Comparison of ENCODE assay signal across 19 cellular contexts in the genomic region with DNA sequence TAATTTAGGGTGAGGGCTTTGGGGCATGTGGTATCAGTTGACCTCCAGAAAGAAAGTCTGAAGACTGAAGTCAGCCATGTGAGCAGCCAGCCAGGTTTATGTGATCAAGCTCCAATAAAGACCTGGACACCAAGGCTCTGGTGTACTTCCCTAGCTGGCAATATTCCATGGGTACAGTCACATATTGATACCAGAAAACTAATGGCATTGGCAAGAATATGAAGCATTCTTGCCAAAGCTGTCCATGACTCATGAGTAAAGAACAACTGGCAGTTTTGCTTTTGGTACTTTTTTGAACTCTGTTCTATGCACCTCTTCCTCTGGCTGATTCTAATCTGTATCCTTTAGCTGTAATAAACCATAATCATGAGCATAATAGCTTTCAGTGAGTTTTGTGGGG.
DNase-seq lines count a peak whose midpoint lies in the region; ATAC-seq and TF ChIP-seq lines count a peak whose summit lies in the region.
"Had no signal": no experiment of that assay in that cellular context is flagged by ENCODE, and none has a peak within 500 bp of the region (broad histone marks: within the 10 kb centered on the region; RNA-seq: fewer than 3 reads in every experiment).

No MANE protein-coding gene starts in this region.

- no peaks in the 10 kb centered on the region for H3K9me3 ChIP-seq in RWPE2 (ENCODE audit: severe bottlenecking)
- H3K9me3 ChIP-seq in skeletal muscle satellite cell (replicated peaks; ENCODE audit: low read length) = no peaks in the 10 kb centered on the region
- no peaks in the 10 kb centered on the region for H3K9me3 ChIP-seq in esophagus squamous epithelium
- H3K9me3 ChIP-seq: transverse colon had no signal

- H3K9me3 Mint-ChIP-seq in HFFc6 = peaks cover 5% of the 10 kb centered on the region; the same call in 1 of the 2 replicates

- H3K4me1 ChIP-seq in RWPE2 (ENCODE audit: insufficient read depth, poor library complexity, severe bottlenecking) (no peaks in the 10 kb centered on the region), skeletal muscle satellite cell (ENCODE audit: control insufficient read depth, insufficient read depth, low read length) (peaks cover 16% of the 10 kb centered on the region), esophagus squamous epithelium (peaks cover 0 to 24% (median 12%) of the 10 kb centered on the region in 3 donors)
- H3K4me1 ChIP-seq: right atrium auricular region, transverse colon had no signal

- TF ChIP-seq CTCF in HFFc6 (IDR thresholded peaks at IDR 0.05) (no peak), RWPE2 (IDR thresholded peaks at IDR 0.05; ENCODE audit: poor library complexity, severe bottlenecking) (no peak), fibroblast of mammary gland (conservative IDR thresholded peaks at IDR 0.05; ENCODE audit: control insufficient read depth, insufficient read depth, low read depth, low read length) (no peak), esophagus squamous epithelium (IDR thresholded peaks at IDR 0.05) (no peak)

- H3K27ac ChIP-seq in RWPE2 (ENCODE audit: poor library complexity, severe bottlenecking) (no peak overlapping the region), esophagus squamous epithelium (peak overlapping the region in 2 of 4 donors; percentile 30)
- H3K27ac ChIP-seq: right atrium auricular region, transverse colon had no signal

- no peak overlapping the region for H3K27ac Mint-ChIP-seq in HFFc6
- H3K27ac Mint-ChIP-seq: activated naive CD4-positive, alpha-beta T cell treated with anti-CD3 and anti-CD28 coated beads, Interleukin-2, amount 50 U/mL, for 24 hours; CD4-positive, alpha-beta memory T cell; nephron progenitor cell had no signal

- H3K36me3 ChIP-seq in RWPE2 (ENCODE audit: low read depth) = no peaks in the 10 kb centered on the region
- no peaks in the 10 kb centered on the region for H3K36me3 ChIP-seq in skeletal muscle satellite cell (ENCODE audit: insufficient read depth, low read length)
- H3K36me3 ChIP-seq in esophagus squamous epithelium = no peaks in the 10 kb centered on the region
- H3K36me3 ChIP-seq: right atrium auricular region, transverse colon had no signal

- no peak for TF ChIP-seq POLR2A in esophagus squamous epithelium (IDR thresholded peaks at IDR 0.05)

- H3K4me1 Mint-ChIP-seq in HFFc6 (ENCODE audit: low read depth) = no peaks in the 10 kb centered on the region
- H3K4me1 Mint-ChIP-seq: activated naive CD4-positive, alpha-beta T cell treated with anti-CD3 and anti-CD28 coated beads, Interleukin-2, amount 50 U/mL, for 24 hours; CD4-positive, alpha-beta memory T cell; nephron progenitor cell had no signal

- no peak overlapping the region for H3K4me3 ChIP-seq in RWPE2 (ENCODE audit: severe bottlenecking)
- no peak overlapping the region for H3K4me3 ChIP-seq in fibroblast of mammary gland (ENCODE audit: control insufficient read depth, low read depth, low read length)
- no peak overlapping the region for H3K4me3 ChIP-seq in skeletal muscle satellite cell (ENCODE audit: low read length)
- H3K4me3 ChIP-seq in esophagus squamous epithelium = no peak overlapping the region
- H3K4me3 ChIP-seq: lung, right atrium auricular region, transverse colon had no signal

- H3K9ac ChIP-seq in skeletal muscle satellite cell (ENCODE audit: low read depth, low read length) = no peak overlapping the region

- peak overlapping the region; percentile 39 for H3K4me2 ChIP-seq in skeletal muscle satellite cell (ENCODE audit: low read length)

- no peak overlapping the region for H3K4me3 Mint-ChIP-seq in HFFc6
- H3K4me3 Mint-ChIP-seq: activated naive CD4-positive, alpha-beta T cell treated with anti-CD3 and anti-CD28 coated beads, Interleukin-2, amount 50 U/mL, for 24 hours; CD4-positive, alpha-beta memory T cell; nephron progenitor cell had no signal

- ATAC-seq in RWPE2 (ENCODE audit: low read depth) (peak; percentile 19; the same call in 1 of the 3 replicates), GM18909 (IDR thresholded peaks at IDR 0.05; ENCODE audit: poor library complexity, unreplicated experiment) (no peak)
- ATAC-seq: activated CD4-positive, CD25-positive, alpha-beta regulatory T cell treated with anti-CD3 and anti-CD28 coated beads, Interleukin-2, amount 50 U/mL, for 24 hours had no signal

- intact Hi-C loops in esophagus squamous epithelium (cut with DNase I) = no loop called here

- DNase-seq in HFFc6 (peak; percentile 16), RWPE2 (ENCODE audit: low spot score) (no peak), fibroblast of mammary gland (ENCODE audit: low read depth) (peak; percentile 43), esophagus squamous epithelium (lab: John Stamatoyannopoulos, UW) (no peak)
- DNase-seq in central memory CD4-positive, alpha-beta T cell = no peak
- DNase-seq: CD4-positive, alpha-beta memory T cell; KBM-7; NCI-H1417 treated with DMSO at 0.1 percent for 48 hours; NCI-H510A treated with DMSO at 0.1 percent for 48 hours; nephron progenitor cell; stimulated activated CD4-positive, alpha-beta T cell treated with anti-CD3 and anti-CD28 coated beads, Interleukin-4, amount 100 ng/mL, for 4 hours; T-helper 1 cell; transverse colon had no signal

- H3K27me3 ChIP-seq in RWPE2 (ENCODE audit: insufficient read depth, poor library complexity, severe bottlenecking) = no peaks in the 10 kb centered on the region
- H3K27me3 ChIP-seq in skeletal muscle satellite cell (ENCODE audit: control insufficient read depth, insufficient read depth, low read length) = no peaks in the 10 kb centered on the region
- H3K27me3 ChIP-seq in esophagus squamous epithelium = no peaks in the 10 kb centered on the region
- H3K27me3 ChIP-seq: right atrium auricular region, transverse colon had no signal

- H3K27me3 Mint-ChIP-seq in HFFc6 (ENCODE audit: insufficient read depth) = no peaks in the 10 kb centered on the region; the same call in 1 of the 2 replicates

- no peaks in the 10 kb centered on the region for H3K36me3 Mint-ChIP-seq in HFFc6 (ENCODE audit: low read depth)
- H3K36me3 Mint-ChIP-seq: activated naive CD4-positive, alpha-beta T cell treated with anti-CD3 and anti-CD28 coated beads, Interleukin-2, amount 50 U/mL, for 24 hours; CD4-positive, alpha-beta memory T cell had no signal

Comparison
In these comparisons a context has a peak if more than half of its experiments do, and no peak if none do; other contexts are left out.
1. DNase-seq: peak in HFFc6 (single experiment) and fibroblast of mammary gland (single experiment); none in RWPE2 (single experiment), esophagus squamous epithelium (single experiment) and central memory CD4-positive, alpha-beta T cell (single experiment).